ENCODE assay signal across 1 cellular context in genomic region chr17:55266958-55267688, GRCh38.
A peak's percentile ranks its signal among the peaks of the same experiment; 100 is the strongest.
TF ChIP-seq lines count a peak whose summit lies in the region.

No MANE protein-coding gene starts in this region.

TF ChIP-seq in liver, 16 proteins besides CTCF, POLR2A, EP300 and RAD21 (continued from another document):
- TF ChIP-seq, protein P1, sequence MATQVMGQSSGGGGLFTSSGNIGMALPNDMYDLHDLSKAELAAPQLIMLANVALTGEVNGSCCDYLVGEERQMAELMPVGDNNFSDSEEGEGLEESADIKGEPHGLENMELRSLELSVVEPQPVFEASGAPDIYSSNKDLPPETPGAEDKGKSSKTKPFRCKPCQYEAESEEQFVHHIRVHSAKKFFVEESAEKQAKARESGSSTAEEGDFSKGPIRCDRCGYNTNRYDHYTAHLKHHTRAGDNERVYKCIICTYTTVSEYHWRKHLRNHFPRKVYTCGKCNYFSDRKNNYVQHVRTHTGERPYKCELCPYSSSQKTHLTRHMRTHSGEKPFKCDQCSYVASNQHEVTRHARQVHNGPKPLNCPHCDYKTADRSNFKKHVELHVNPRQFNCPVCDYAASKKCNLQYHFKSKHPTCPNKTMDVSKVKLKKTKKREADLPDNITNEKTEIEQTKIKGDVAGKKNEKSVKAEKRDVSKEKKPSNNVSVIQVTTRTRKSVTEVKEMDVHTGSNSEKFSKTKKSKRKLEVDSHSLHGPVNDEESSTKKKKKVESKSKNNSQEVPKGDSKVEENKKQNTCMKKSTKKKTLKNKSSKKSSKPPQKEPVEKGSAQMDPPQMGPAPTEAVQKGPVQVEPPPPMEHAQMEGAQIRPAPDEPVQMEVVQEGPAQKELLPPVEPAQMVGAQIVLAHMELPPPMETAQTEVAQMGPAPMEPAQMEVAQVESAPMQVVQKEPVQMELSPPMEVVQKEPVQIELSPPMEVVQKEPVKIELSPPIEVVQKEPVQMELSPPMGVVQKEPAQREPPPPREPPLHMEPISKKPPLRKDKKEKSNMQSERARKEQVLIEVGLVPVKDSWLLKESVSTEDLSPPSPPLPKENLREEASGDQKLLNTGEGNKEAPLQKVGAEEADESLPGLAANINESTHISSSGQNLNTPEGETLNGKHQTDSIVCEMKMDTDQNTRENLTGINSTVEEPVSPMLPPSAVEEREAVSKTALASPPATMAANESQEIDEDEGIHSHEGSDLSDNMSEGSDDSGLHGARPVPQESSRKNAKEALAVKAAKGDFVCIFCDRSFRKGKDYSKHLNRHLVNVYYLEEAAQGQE (IDR thresholded peaks at IDR 0.05): peak; percentile 69
- no peak for TF ChIP-seq JUND (IDR thresholded peaks at IDR 0.05)
- no peak for TF ChIP-seq YY1 (IDR thresholded peaks at IDR 0.05)
- TF ChIP-seq FOXA2 (IDR thresholded peaks at IDR 0.05): peak; percentile 91
- TF ChIP-seq RXRA (IDR thresholded peaks at IDR 0.05): peak in 1 of 2 donors; percentile 64
- TF ChIP-seq GABPA (IDR thresholded peaks at IDR 0.05 in 1 of 2, conservative IDR thresholded peaks at IDR 0.05 in 1 of 2): no peak
- peak; percentile 45 to 64 for TF ChIP-seq HNF4A (conservative IDR thresholded peaks at IDR 0.05)
- peak; percentile 54 for TF ChIP-seq MAX (IDR thresholded peaks at IDR 0.05)
- TF ChIP-seq NR2F2 (IDR thresholded peaks at IDR 0.05): no peak
- peak; percentile 16 for TF ChIP-seq HNF4G (IDR thresholded peaks at IDR 0.05)
- peak; percentile 76 for TF ChIP-seq TAF1 (conservative IDR thresholded peaks at IDR 0.05)
- peak; percentile 65 for TF ChIP-seq FOXA1 (IDR thresholded peaks at IDR 0.05)
TF ChIP-seq in liver: peak in this region for 11.
